11 cellular contexts compared by ENCODE assay signal in genomic region chr17:59406808-59407381, GRCh38.
DNase-seq lines count a peak whose midpoint lies in the region; ATAC-seq, FAIRE-seq and TF ChIP-seq lines count a peak whose summit lies in the region.
"Had no signal": no experiment of that assay in that cellular context is flagged by ENCODE, and none has a peak within 500 bp of the region (broad histone marks: within the 10 kb centered on the region; RNA-seq: fewer than 3 reads in every experiment).

No MANE protein-coding gene starts in this region.

- H3K27me3 ChIP-seq in CD4-positive, alpha-beta T cell (ENCODE audit: control insufficient read depth, insufficient read depth, low read length), result no peaks in the 10 kb centered on the region
- H3K27me3 ChIP-seq: colonic mucosa had no signal

- CTCF ChIA-PET in CD4-positive, alpha-beta T cell (lab: Charles Lee), result no interaction called here

- no peaks in the 10 kb centered on the region for H3K27me3 Mint-ChIP-seq in CD4-positive, alpha-beta T cell
- no peaks in the 10 kb centered on the region for H3K27me3 Mint-ChIP-seq in activated CD4-positive, alpha-beta T cell treated with anti-CD3 and anti-CD28 coated beads, Interleukin-2, amount 10 ng/mL, durations not matched to agents 24 days and 14 days
- H3K27me3 Mint-ChIP-seq: B cell had no signal

- H3K27ac ChIP-seq in CD4-positive, alpha-beta T cell (ENCODE audit: low read depth, low read length), result no peak overlapping the region
- H3K27ac ChIP-seq: colonic mucosa had no signal

- ATAC-seq in Right ventricle myocardium inferior, result peak; percentile 56
- no peak for ATAC-seq in CD4-positive, alpha-beta T cell (ENCODE audit: poor library complexity)
- ATAC-seq in GM19397 (IDR thresholded peaks at IDR 0.05; ENCODE audit: unreplicated experiment), result no peak
- ATAC-seq: HCT116 had no signal

- no peak overlapping the region for H3K4me3 Mint-ChIP-seq in CD4-positive, alpha-beta T cell
- no peak overlapping the region for H3K4me3 Mint-ChIP-seq in activated CD4-positive, alpha-beta T cell treated with anti-CD3 and anti-CD28 coated beads, Interleukin-2, amount 10 ng/mL, durations not matched to agents 24 days and 14 days
- H3K4me3 Mint-ChIP-seq: B cell had no signal

- H3K4me1 Mint-ChIP-seq in CD4-positive, alpha-beta T cell (ENCODE audit: low read depth), result no peaks in the 10 kb centered on the region
- H3K4me1 Mint-ChIP-seq in activated CD4-positive, alpha-beta T cell treated with anti-CD3 and anti-CD28 coated beads, Interleukin-2, amount 10 ng/mL, durations not matched to agents 24 days and 14 days, result no peaks in the 10 kb centered on the region

- no peak for FAIRE-seq in GM12892 (lab: Jason Lieb, UNC)

- TF ChIP-seq POLR2A in GM12892 (IDR thresholded peaks at IDR 0.05; ENCODE audit: low read depth, low read length), result no peak

- intact Hi-C loops in Right ventricle myocardium inferior (cut with DNase I) (no loop called here), cardiac septum (cut with DNase I) (no loop called here)
- intact Hi-C loops in CD4-positive, alpha-beta T cell (cut with DNase I, micrococcal nuclease), result no loop called here
- intact Hi-C loops in activated CD4-positive, alpha-beta T cell treated with anti-CD3 and anti-CD28 coated beads, Interleukin-2, amount 10 ng/mL, durations not matched to agents 24 days and 14 days (cut with micrococcal nuclease), result no loop called here

- TF ChIP-seq CTCF in CD4-positive, alpha-beta T cell (IDR thresholded peaks at IDR 0.05), result no peak

- POLR2A ChIA-PET in CD4-positive, alpha-beta T cell (lab: Charles Lee), result no interaction called here

- no peak overlapping the region for H3K27ac Mint-ChIP-seq in CD4-positive, alpha-beta T cell
- no peak overlapping the region for H3K27ac Mint-ChIP-seq in activated CD4-positive, alpha-beta T cell treated with anti-CD3 and anti-CD28 coated beads, Interleukin-2, amount 10 ng/mL, durations not matched to agents 24 days and 14 days
- H3K27ac Mint-ChIP-seq: B cell had no signal

- DNase-seq in Right ventricle myocardium inferior (ENCODE audit: missing footprints) (no peak), cardiac septum (ENCODE audit: low spot score) (no peak), amniotic stem cell (lab: John Stamatoyannopoulos, UW) (peak; percentile 75), kidney glomerular epithelial cell (lab: John Stamatoyannopoulos, UW) (peak; percentile 100), GM12892 (ENCODE audit: insufficient read length) (no peak)
- DNase-seq in CD4-positive, alpha-beta T cell, result no peak
- no peak for DNase-seq in activated CD4-positive, alpha-beta T cell treated with anti-CD3 and anti-CD28 coated beads, Interleukin-2, amount 10 ng/mL, durations not matched to agents 24 days and 14 days
- DNase-seq: colonic mucosa had no signal

- H3K36me3 Mint-ChIP-seq in CD4-positive, alpha-beta T cell (ENCODE audit: low read depth), result peaks cover 23% of the 10 kb centered on the region
- peaks cover 4% of the 10 kb centered on the region for H3K36me3 Mint-ChIP-seq in activated CD4-positive, alpha-beta T cell treated with anti-CD3 and anti-CD28 coated beads, Interleukin-2, amount 10 ng/mL, durations not matched to agents 24 days and 14 days (ENCODE audit: low read depth)

- H3K9me3 Mint-ChIP-seq in CD4-positive, alpha-beta T cell, result no peaks in the 10 kb centered on the region
- H3K9me3 Mint-ChIP-seq in activated CD4-positive, alpha-beta T cell treated with anti-CD3 and anti-CD28 coated beads, Interleukin-2, amount 10 ng/mL, durations not matched to agents 24 days and 14 days, result no peaks in the 10 kb centered on the region

- H3K9me3 ChIP-seq in CD4-positive, alpha-beta T cell (ENCODE audit: control insufficient read depth, low read length), result no peaks in the 10 kb centered on the region
- H3K9me3 ChIP-seq: colonic mucosa had no signal

Comparison
In these comparisons a context has a peak if more than half of its experiments do, and no peak if none do; other contexts are left out.
1. DNase-seq: peak in amniotic stem cell (single experiment) and kidney glomerular epithelial cell (single experiment); none in Right ventricle myocardium inferior (single experiment), cardiac septum (single experiment), CD4-positive, alpha-beta T cell (0 of 10), activated CD4-positive, alpha-beta T cell treated with anti-CD3 and anti-CD28 coated beads, Interleukin-2, amount 10 ng/mL, durations not matched to agents 24 days and 14 days (single experiment) and GM12892 (single experiment).